In the genomic region with DNA sequence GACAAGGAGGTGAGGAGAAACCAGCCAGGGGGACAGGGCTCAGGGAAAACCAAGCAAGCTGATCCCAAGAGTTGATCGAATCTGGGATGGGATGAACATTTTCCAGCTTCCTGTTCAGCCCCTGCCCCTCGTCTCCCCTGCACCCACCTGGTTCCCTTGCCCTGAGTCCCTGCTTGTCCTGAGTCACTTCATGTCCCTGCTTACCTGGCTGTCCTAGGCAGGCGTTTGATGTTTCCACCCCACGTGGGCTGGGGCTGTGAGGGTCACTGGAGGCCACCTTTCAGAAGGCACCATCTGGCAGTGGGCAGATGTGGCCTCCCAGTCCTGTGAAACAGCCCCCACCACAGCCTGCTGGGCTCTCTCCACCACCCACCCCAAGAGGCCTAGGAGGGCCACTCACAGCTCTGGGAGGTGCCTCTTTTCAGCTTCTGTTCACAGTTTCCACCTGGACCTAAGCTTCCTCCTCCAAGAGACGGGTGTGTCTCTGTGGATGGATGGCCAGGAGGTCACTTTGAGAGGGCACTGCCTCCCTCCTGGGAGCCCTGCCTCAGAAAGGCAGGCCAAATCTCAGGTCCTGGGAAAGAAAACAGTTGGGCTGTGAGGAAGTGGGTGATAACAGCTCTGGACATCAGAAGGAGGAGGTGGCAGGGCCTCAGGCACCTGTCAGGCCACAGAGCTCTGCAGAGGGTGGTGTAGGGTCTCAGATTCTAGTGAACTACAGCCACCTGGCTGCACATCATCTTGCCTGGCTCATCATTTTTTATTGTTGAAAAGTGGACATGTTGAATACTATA, we compare ENCODE assay signal across 20 cellular contexts.
"Had no signal": no experiment of that assay in that cellular context is flagged by ENCODE, and none has a peak within 500 bp of the region (broad histone marks: within the 10 kb centered on the region; RNA-seq: fewer than 3 reads in every experiment).

No MANE protein-coding gene starts in this region.

- ATAC-seq: activated CD8-positive, alpha-beta memory T cell treated with anti-CD3 and anti-CD28 coated beads, Interleukin-2, amount 10 ng/mL, durations not matched to agents 7 days and 5 days; activated naive CD8-positive, alpha-beta T cell treated with anti-CD3 and anti-CD28 coated beads, Interleukin-2, amount 50 U/mL, for 24 hours; gastroesophageal sphincter; heart left ventricle; left lung; naive thymus-derived CD4-positive, alpha-beta T cell had no signal

- H3K9me3 ChIP-seq: neutrophil had no signal

- H3K36me3 ChIP-seq: brain microvascular endothelial cell, esophagus muscularis mucosa, gastroesophageal sphincter, heart left ventricle, left lung, neutrophil, sigmoid colon had no signal

- H3K27me3 ChIP-seq: brain microvascular endothelial cell, esophagus muscularis mucosa, gastroesophageal sphincter, left lung, sigmoid colon had no signal

- H3K27ac ChIP-seq: brain microvascular endothelial cell, esophagus muscularis mucosa, gastroesophageal sphincter, heart left ventricle, left lung, neutrophil, sigmoid colon had no signal

- H3K27ac Mint-ChIP-seq: activated B cell treated with CpG ODN at 0.5 μM for 24 hours; activated CD4-positive, alpha-beta memory T cell treated with anti-CD3 and anti-CD28 coated beads for 36 hours; activated CD8-positive, alpha-beta memory T cell treated with anti-CD3 and anti-CD28 coated beads, Interleukin-2, amount 10 ng/mL, durations not matched to agents 7 days and 5 days; activated naive CD4-positive, alpha-beta T cell treated with anti-CD3 and anti-CD28 coated beads, Interleukin-2, amount 10 ng/mL, durations not matched to agents 7 days and 5 days; activated naive CD8-positive, alpha-beta T cell treated with anti-CD3 and anti-CD28 coated beads, Interleukin-2, amount 50 U/mL, for 24 hours; activated T-helper 2 cell treated with anti-CD3 and anti-CD28 coated beads, Interferon-gamma antibody, Interleukin-2, Interleukin-4, amounts not matched to agents 10 μg/mL and 5 μg/mL and 100 μg/mL, durations not matched to agents 14 hours and 24 hours and 36 hours; naive thymus-derived CD4-positive, alpha-beta T cell had no signal

- H3K4me1 Mint-ChIP-seq: central memory CD8-positive, alpha-beta T cell had no signal

- DNase-seq: activated B cell treated with CpG ODN at 0.5 μM for 24 hours; activated CD4-positive, alpha-beta memory T cell treated with anti-CD3 and anti-CD28 coated beads for 36 hours; activated CD4-positive, alpha-beta T cell treated with anti-CD3 and anti-CD28 coated beads for 4 hours; activated CD8-positive, alpha-beta memory T cell treated with anti-CD3 and anti-CD28 coated beads, Interleukin-2, amount 10 ng/mL, durations not matched to agents 7 days and 5 days; activated naive CD4-positive, alpha-beta T cell treated with anti-CD3 and anti-CD28 coated beads, Interleukin-2, amount 10 ng/mL, durations not matched to agents 7 days and 5 days; activated naive CD8-positive, alpha-beta T cell treated with anti-CD3 and anti-CD28 coated beads, Interleukin-2, amount 50 U/mL, for 24 hours; anterior cingulate cortex; brain microvascular endothelial cell; effector CD8-positive, alpha-beta T cell; kidney; naive thymus-derived CD4-positive, alpha-beta T cell; sigmoid colon; stimulated activated naive CD4-positive, alpha-beta T cell had no signal

- H3K4me3 ChIP-seq: esophagus muscularis mucosa, gastroesophageal sphincter, heart left ventricle, left lung, sigmoid colon had no signal

- H3K4me3 Mint-ChIP-seq: activated B cell treated with CpG ODN at 0.5 μM for 24 hours; activated CD4-positive, alpha-beta memory T cell treated with anti-CD3 and anti-CD28 coated beads for 36 hours; activated CD8-positive, alpha-beta memory T cell treated with anti-CD3 and anti-CD28 coated beads, Interleukin-2, amount 10 ng/mL, durations not matched to agents 7 days and 5 days; activated naive CD4-positive, alpha-beta T cell treated with anti-CD3 and anti-CD28 coated beads, Interleukin-2, amount 10 ng/mL, durations not matched to agents 7 days and 5 days; activated naive CD8-positive, alpha-beta T cell treated with anti-CD3 and anti-CD28 coated beads, Interleukin-2, amount 50 U/mL, for 24 hours; central memory CD8-positive, alpha-beta T cell had no signal
